In the genomic region with DNA sequence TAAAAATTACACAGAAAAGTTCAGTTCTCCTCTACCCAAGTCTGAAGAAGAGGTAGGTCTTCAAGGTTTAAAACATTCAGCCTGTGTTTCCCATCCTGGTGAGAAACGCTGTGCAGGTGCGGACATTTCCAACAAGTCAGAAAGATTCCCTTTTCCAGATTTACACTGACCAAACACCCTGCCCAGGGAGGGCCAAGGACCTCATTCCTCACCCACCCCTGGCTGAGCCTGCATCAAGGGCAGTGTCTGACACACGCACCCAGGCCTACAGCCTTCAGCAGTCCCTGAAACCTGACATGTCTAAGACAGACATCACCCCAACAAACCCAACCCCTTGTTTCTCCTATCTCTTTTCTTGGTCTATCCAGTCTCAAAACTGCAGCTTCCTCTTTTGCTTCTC, we compare ENCODE assay signal across 18 cellular contexts.
A peak's percentile ranks its signal among the peaks of the same experiment; 100 is the strongest.
DNase-seq lines count a peak whose midpoint lies in the region; ATAC-seq and TF ChIP-seq lines count a peak whose summit lies in the region.
"Had no signal": no experiment of that assay in that cellular context is flagged by ENCODE, and none has a peak within 500 bp of the region (broad histone marks: within the 10 kb centered on the region; RNA-seq: fewer than 3 reads in every experiment).

No MANE protein-coding gene starts in this region.

- no peak overlapping the region for H3K4me3 Mint-ChIP-seq in stimulated activated naive CD8-positive, alpha-beta T cell treated with anti-CD3 and anti-CD28 coated beads, Interleukin-15, amount 100 ng/mL, for 72 hours
- no peak overlapping the region for H3K4me3 Mint-ChIP-seq in nephron progenitor cell
- H3K4me3 Mint-ChIP-seq: CD4-positive, CD25-positive, alpha-beta regulatory T cell; CD8-positive, alpha-beta memory T cell; HFFc6 had no signal

- H3K27ac Mint-ChIP-seq in stimulated activated naive CD8-positive, alpha-beta T cell treated with anti-CD3 and anti-CD28 coated beads, Interleukin-15, amount 100 ng/mL, for 72 hours: no peak overlapping the region
- peak overlapping the region; percentile 24 for H3K27ac Mint-ChIP-seq in nephron progenitor cell
- H3K27ac Mint-ChIP-seq: CD4-positive, CD25-positive, alpha-beta regulatory T cell; CD8-positive, alpha-beta memory T cell; HFFc6 had no signal

- peak; percentile 49 for ATAC-seq in stimulated activated naive CD8-positive, alpha-beta T cell treated with anti-CD3 and anti-CD28 coated beads, Interleukin-15, amount 100 ng/mL, for 72 hours
- ATAC-seq in stimulated activated naive CD8-positive, alpha-beta T cell treated with anti-CD3 and anti-CD28 coated beads, Interleukin-15, Interleukin-2, amounts not matched to agents 100 U/mL and 50 U/mL, for 24 hours: no peak
- ATAC-seq in left lobe of liver (no peak), HG03432 (IDR thresholded peaks at IDR 0.05; ENCODE audit: unreplicated experiment) (no peak), HG02678 (IDR thresholded peaks at IDR 0.05; ENCODE audit: unreplicated experiment) (no peak)
- ATAC-seq: K562 had no signal

- H3K4me1 Mint-ChIP-seq in stimulated activated naive CD8-positive, alpha-beta T cell treated with anti-CD3 and anti-CD28 coated beads, Interleukin-15, amount 100 ng/mL, for 72 hours: no peaks in the 10 kb centered on the region
- no peaks in the 10 kb centered on the region for H3K4me1 Mint-ChIP-seq in nephron progenitor cell
- H3K4me1 Mint-ChIP-seq: CD4-positive, CD25-positive, alpha-beta regulatory T cell; CD8-positive, alpha-beta memory T cell had no signal

- no peak for DNase-seq in stimulated activated naive CD8-positive, alpha-beta T cell treated with anti-CD3 and anti-CD28 coated beads, Interleukin-15, amount 100 ng/mL, for 72 hours
- no peak for DNase-seq in stimulated activated naive CD8-positive, alpha-beta T cell treated with anti-CD3 and anti-CD28 coated beads, Interleukin-15, Interleukin-2, amounts not matched to agents 100 U/mL and 50 U/mL, for 24 hours
- DNase-seq in RWPE1 (ENCODE audit: low spot score) (no peak), nephron progenitor cell (no peak), left lobe of liver (ENCODE audit: low spot score) (no peak)
- DNase-seq: BE2C; C1 segment of cervical spinal cord; CD4-positive, CD25-positive, alpha-beta regulatory T cell; CD8-positive, alpha-beta memory T cell; COR-L47; GM23248; H7; HFFc6; IMR-90 had no signal

- CTCF ChIA-PET in RWPE1 (lab: Yijun Ruan, JAX): no interaction called here

- no peaks in the 10 kb centered on the region for H3K9me3 Mint-ChIP-seq in stimulated activated naive CD8-positive, alpha-beta T cell treated with anti-CD3 and anti-CD28 coated beads, Interleukin-15, amount 100 ng/mL, for 72 hours
- peaks cover 4% of the 10 kb centered on the region for H3K9me3 Mint-ChIP-seq in nephron progenitor cell
- H3K9me3 Mint-ChIP-seq: HFFc6 had no signal

- peaks cover 8% of the 10 kb centered on the region for H3K27me3 Mint-ChIP-seq in stimulated activated naive CD8-positive, alpha-beta T cell treated with anti-CD3 and anti-CD28 coated beads, Interleukin-15, amount 100 ng/mL, for 72 hours
- H3K27me3 Mint-ChIP-seq in nephron progenitor cell (ENCODE audit: low read depth, poor library complexity): no peaks in the 10 kb centered on the region
- H3K27me3 Mint-ChIP-seq: CD4-positive, CD25-positive, alpha-beta regulatory T cell had no signal

- POLR2A ChIA-PET in RWPE1 (lab: Yijun Ruan, JAX; ENCODE audit: low non-redundant PET): no interaction called here

- TF ChIP-seq CTCF in RWPE1 (conservative IDR thresholded peaks at IDR 0.05; ENCODE audit: low read depth) (no peak), nephron progenitor cell (IDR thresholded peaks at IDR 0.05) (no peak)

- no peaks in the 10 kb centered on the region for H3K36me3 Mint-ChIP-seq in nephron progenitor cell (ENCODE audit: low read depth)
- H3K36me3 Mint-ChIP-seq: CD4-positive, CD25-positive, alpha-beta regulatory T cell; CD8-positive, alpha-beta memory T cell had no signal

- H3K27ac ChIP-seq in RWPE1: peak overlapping the region; percentile 49
- H3K27ac ChIP-seq: GM23248, HL-60 had no signal
